Comparison of ENCODE assay signal across 22 cellular contexts in genomic region chr14:37153005-37153404, GRCh38.
"Had no signal": no experiment of that assay in that cellular context is flagged by ENCODE, and none has a peak within 500 bp of the region (broad histone marks: within the 10 kb centered on the region; RNA-seq: fewer than 3 reads in every experiment).

No MANE protein-coding gene starts in this region.

- H3K36me3 ChIP-seq: SJSA1 had no signal

- H3K9me3 ChIP-seq: SJSA1 had no signal

- H3K4me2 ChIP-seq: KMS-11 had no signal

- DNase-seq: Kasumi-1, MM.1S, NCI-H1092 treated with DMSO at 0.1 percent for 48 hours, NCI-H1436, NCI-H187, NCI-H2029, NCI-H2081 treated with DMSO at 0.1 percent for 48 hours, NCI-H2171, NCI-H226, NCI-H446, NCI-H510A, NCI-H524 treated with DMSO at 0.1 percent for 48 hours, NCI-H69, NCI-H774, Right ventricle myocardium superior, RPMI8226, SIG-M5 had no signal

- H3K4me3 ChIP-seq: SJSA1, SK-N-MC had no signal

- H3K27ac ChIP-seq: HL-60, KMS-11, SJSA1, SK-N-MC had no signal

- H3K27me3 ChIP-seq: SJSA1 had no signal

- FAIRE-seq: RCC 7860 had no signal

- H3K9ac ChIP-seq: KMS-11 had no signal
